16 cellular contexts compared by ENCODE assay signal in the genomic region with DNA sequence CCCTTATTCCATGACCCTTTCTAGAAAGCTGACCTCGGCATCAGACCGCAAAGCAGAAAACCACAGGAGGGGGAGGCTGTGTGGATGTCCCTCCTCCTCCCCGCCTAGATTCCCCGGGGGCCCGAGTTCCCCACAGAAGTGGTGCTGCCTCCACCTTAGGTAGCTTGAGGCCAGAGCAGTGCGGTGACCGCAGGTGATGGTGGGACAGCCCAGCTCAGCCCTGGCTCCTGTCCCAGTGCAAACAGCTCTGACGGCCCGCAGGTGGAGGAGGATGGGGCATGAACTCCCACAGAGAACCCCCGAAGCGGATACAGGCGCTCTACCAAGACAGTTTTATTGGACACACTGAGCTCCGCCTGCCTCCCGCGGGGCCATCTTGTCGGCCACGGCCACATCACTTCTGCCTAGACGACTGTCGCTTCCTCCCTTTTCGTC.
"Had no signal": no experiment of that assay in that cellular context is flagged by ENCODE, and none has a peak within 500 bp of the region (broad histone marks: within the 10 kb centered on the region; RNA-seq: fewer than 3 reads in every experiment).

No MANE protein-coding gene starts in this region.

- H3K4me1 Mint-ChIP-seq: activated CD8-positive, alpha-beta memory T cell treated with anti-CD3 and anti-CD28 coated beads, Interleukin-2, amount 10 ng/mL, durations not matched to agents 7 days and 5 days; activated naive CD8-positive, alpha-beta T cell treated with anti-CD3 and anti-CD28 coated beads, Interleukin-2, amount 10 ng/mL, durations not matched to agents 7 days and 5 days; memory B cell; nephron; T-helper 17 cell had no signal

- H3K4me3 Mint-ChIP-seq: activated CD8-positive, alpha-beta memory T cell treated with anti-CD3 and anti-CD28 coated beads, Interleukin-2, amount 10 ng/mL, durations not matched to agents 7 days and 5 days; activated naive CD8-positive, alpha-beta T cell treated with anti-CD3 and anti-CD28 coated beads, Interleukin-2, amount 10 ng/mL, durations not matched to agents 7 days and 5 days; activated T-cell treated with anti-CD3 and anti-CD28 coated beads, Interleukin-2, amount 50 U/mL, for 24 hours; memory B cell; nephron; T-helper 17 cell had no signal

- H3K4me3 ChIP-seq: ascending aorta, dorsolateral prefrontal cortex, left lung, ovary, tibial artery, uterus had no signal

- H3K27ac Mint-ChIP-seq: activated CD8-positive, alpha-beta memory T cell treated with anti-CD3 and anti-CD28 coated beads, Interleukin-2, amount 10 ng/mL, durations not matched to agents 7 days and 5 days; activated naive CD8-positive, alpha-beta T cell treated with anti-CD3 and anti-CD28 coated beads, Interleukin-2, amount 10 ng/mL, durations not matched to agents 7 days and 5 days; activated T-cell treated with anti-CD3 and anti-CD28 coated beads, Interleukin-2, amount 50 U/mL, for 24 hours; memory B cell; nephron; T-helper 17 cell had no signal

- H3K27me3 Mint-ChIP-seq: activated CD8-positive, alpha-beta memory T cell treated with anti-CD3 and anti-CD28 coated beads, Interleukin-2, amount 10 ng/mL, durations not matched to agents 7 days and 5 days; activated naive CD8-positive, alpha-beta T cell treated with anti-CD3 and anti-CD28 coated beads, Interleukin-2, amount 10 ng/mL, durations not matched to agents 7 days and 5 days; activated T-cell treated with anti-CD3 and anti-CD28 coated beads, Interleukin-2, amount 50 U/mL, for 24 hours; memory B cell; T-helper 17 cell had no signal

- ATAC-seq: activated CD8-positive, alpha-beta memory T cell treated with anti-CD3 and anti-CD28 coated beads, Interleukin-2, amount 10 ng/mL, durations not matched to agents 7 days and 5 days; left lung; T-helper 17 cell had no signal

- H3K9me3 Mint-ChIP-seq: activated naive CD8-positive, alpha-beta T cell treated with anti-CD3 and anti-CD28 coated beads, Interleukin-2, amount 10 ng/mL, durations not matched to agents 7 days and 5 days; activated T-cell treated with anti-CD3 and anti-CD28 coated beads, Interleukin-2, amount 50 U/mL, for 24 hours; memory B cell; nephron had no signal

- H3K36me3 ChIP-seq: ovary, uterus had no signal

- H3K27ac ChIP-seq: ascending aorta, left lung, ovary, tibial artery, uterus had no signal

- DNase-seq: activated CD4-positive, alpha-beta T cell treated with anti-CD3 and anti-CD28 coated beads for 1 hour; activated CD4-positive, alpha-beta T cell treated with anti-CD3 and anti-CD28 coated beads, Interleukin-2, amount 50 U/mL, for 48 hours; activated CD8-positive, alpha-beta memory T cell treated with anti-CD3 and anti-CD28 coated beads, Interleukin-2, amount 10 ng/mL, durations not matched to agents 7 days and 5 days; activated effector memory CD4-positive, alpha-beta T cell treated with Interleukin-2 at 50 U/mL for 16 hours; activated T-cell treated with anti-CD3 and anti-CD28 coated beads, Interleukin-2, amount 50 U/mL, for 24 hours; dorsolateral prefrontal cortex; ovary; stimulated activated CD4-positive, alpha-beta T cell treated with anti-CD3 and anti-CD28 coated beads, Interleukin-4, amount 100 ng/mL, for 4 hours; T-helper 17 cell; tibial artery; uterus had no signal

- H3K9me3 ChIP-seq: ascending aorta, left lung, ovary, tibial artery, uterus had no signal

- H3K4me1 ChIP-seq: ascending aorta, left lung, uterus had no signal

- H3K27me3 ChIP-seq: ascending aorta, dorsolateral prefrontal cortex, left lung, ovary, tibial artery, uterus had no signal

- H3K36me3 Mint-ChIP-seq: activated CD8-positive, alpha-beta memory T cell treated with anti-CD3 and anti-CD28 coated beads, Interleukin-2, amount 10 ng/mL, durations not matched to agents 7 days and 5 days; activated naive CD8-positive, alpha-beta T cell treated with anti-CD3 and anti-CD28 coated beads, Interleukin-2, amount 10 ng/mL, durations not matched to agents 7 days and 5 days had no signal
